In genomic region chr19:40054632-40055031, GRCh38 we compare ENCODE assay signal across 10 cellular contexts. TPM values are rescaled to one million over a fixed set of nuclear protein-coding genes. Genes with fewer than 3 reads are reported as not detected.
DNase-seq lines count a peak whose midpoint lies in the region; ATAC-seq, FAIRE-seq and TF ChIP-seq lines count a peak whose summit lies in the region.
"Had no signal": no experiment of that assay in that cellular context is flagged by ENCODE, and none has a peak within 500 bp of the region (broad histone marks: within the 10 kb centered on the region; RNA-seq: fewer than 3 reads in every experiment).

No MANE protein-coding gene starts in this region.

- peaks cover 8% of the 10 kb centered on the region for H3K79me1 ChIP-seq in mesendoderm (ENCODE audit: low read length)

- peaks cover 37% of the 10 kb centered on the region for H3K4me1 Mint-ChIP-seq in activated naive CD8-positive, alpha-beta T cell treated with anti-CD3 and anti-CD28 coated beads, Interleukin-2, amount 50 U/mL, for 24 hours

- no peak overlapping the region for H3K23ac ChIP-seq in mesendoderm (ENCODE audit: low read length)

- peaks cover 34% of the 10 kb centered on the region for H3K36me3 Mint-ChIP-seq in activated naive CD8-positive, alpha-beta T cell treated with anti-CD3 and anti-CD28 coated beads, Interleukin-2, amount 50 U/mL, for 24 hours (ENCODE audit: low read depth)

- peak overlapping the region; percentile 92 for H3K4me3 ChIP-seq in AG10803 (ENCODE audit: low read length)
- H3K4me3 ChIP-seq in HAP-1, result peak overlapping the region; percentile 60
- no peak overlapping the region for H3K4me3 ChIP-seq in mesendoderm (ENCODE audit: low read length)
- peak overlapping the region in 1 of 2 donors; percentile 73 for H3K4me3 ChIP-seq in small intestine (ENCODE audit: low read depth in 1 of 2, low read length in 2 of 2)
- no peak overlapping the region for H3K4me3 ChIP-seq in suprapubic skin

- no peak for DNase-seq in AG10803 (ENCODE audit: low read depth)
- no peak for DNase-seq in HAP-1 (ENCODE audit: low spot score in 2 of 2)
- no peak for DNase-seq in activated naive CD8-positive, alpha-beta T cell treated with anti-CD3 and anti-CD28 coated beads, Interleukin-2, amount 50 U/mL, for 24 hours
- no peak for DNase-seq in mesendoderm
- no peak for DNase-seq in small intestine
- DNase-seq in suprapubic skin (ENCODE audit: low spot score in 2 of 2), result no peak
- DNase-seq: NCI-H510A had no signal

- TF ChIP-seq POLR2A in suprapubic skin (IDR thresholded peaks at IDR 0.05), result no peak

- no peak for TF ChIP-seq EP300 in suprapubic skin (IDR thresholded peaks at IDR 0.05)

- no peak overlapping the region for H3K18ac ChIP-seq in mesendoderm (ENCODE audit: low read length)

- no peak overlapping the region for H3K56ac ChIP-seq in mesendoderm (ENCODE audit: low read length)

- H3K27ac ChIP-seq in mesendoderm (ENCODE audit: low read depth, low read length) (no peak overlapping the region), small intestine (ENCODE audit: low read depth in 1 of 2, low read length in 1 of 2) (no peak overlapping the region), suprapubic skin (no peak overlapping the region)

- H2BK5ac ChIP-seq in mesendoderm (ENCODE audit: low read length), result no peak overlapping the region

- peak overlapping the region; percentile 7 for H3K4me2 ChIP-seq in mesendoderm (ENCODE audit: low read length)

- H4K8ac ChIP-seq in mesendoderm (ENCODE audit: low read depth, low read length), result no peak overlapping the region

- H3K27ac Mint-ChIP-seq in activated naive CD8-positive, alpha-beta T cell treated with anti-CD3 and anti-CD28 coated beads, Interleukin-2, amount 50 U/mL, for 24 hours, result no peak overlapping the region

- H3K4ac ChIP-seq in mesendoderm (ENCODE audit: low read depth, low read length), result no peak overlapping the region

- H3K9me3 Mint-ChIP-seq in activated naive CD8-positive, alpha-beta T cell treated with anti-CD3 and anti-CD28 coated beads, Interleukin-2, amount 50 U/mL, for 24 hours, result peaks cover 26% of the 10 kb centered on the region

- H3K27me3 ChIP-seq in HAP-1 (ENCODE audit: low read depth) (no peaks in the 10 kb centered on the region), mesendoderm (ENCODE audit: insufficient read depth, low read length, poor library complexity) (no peaks in the 10 kb centered on the region), small intestine (ENCODE audit: control insufficient read depth in 2 of 2, insufficient read depth in 2 of 2, low read length in 2 of 2) (no peaks in the 10 kb centered on the region), suprapubic skin (no peaks in the 10 kb centered on the region)

- H4K5ac ChIP-seq in mesendoderm (ENCODE audit: low read length), result no peak overlapping the region

- H3K36me3 ChIP-seq in HAP-1 (replicated peaks), result peaks cover 4% of the 10 kb centered on the region; the same call in 1 of the 2 replicates
- no peaks in the 10 kb centered on the region for H3K36me3 ChIP-seq in mesendoderm (ENCODE audit: control insufficient read depth, insufficient read depth, low read length)
- H3K36me3 ChIP-seq in small intestine (ENCODE audit: control insufficient read depth in 2 of 2, insufficient read depth in 2 of 2, low read length in 2 of 2), result peaks cover 0 to 2% of the 10 kb centered on the region in 2 donors
- H3K36me3 ChIP-seq in suprapubic skin, result peaks cover 7% of the 10 kb centered on the region

- in situ Hi-C loops in HAP-1 (cut with MboI; ENCODE audit: low sequenced_read_pairs), result no loop called here

- H2AK5ac ChIP-seq in mesendoderm (ENCODE audit: low read length), result no peak overlapping the region

- TF ChIP-seq CTCF in AG10803 (conservative IDR thresholded peaks at IDR 0.05; ENCODE audit: low read length), result no peak
- no peak for TF ChIP-seq CTCF in suprapubic skin (IDR thresholded peaks at IDR 0.05)

- no CpG with 5 or more reads among the region's 9 CpGs for whole genome bisulfite sequencing in mesendoderm (ENCODE audit: extremely low coverage, insufficient coverage, low lambda C conversion rate)
- 92 to 96% (median 94%) methylated on average over 9 of the region's 9 CpGs for WGBS in small intestine, 3 donors
- WGBS in suprapubic skin, result 94% methylated on average over 9 of the region's 9 CpGs

- H2BK15ac ChIP-seq in mesendoderm (replicated peaks; ENCODE audit: low read depth), result no peak overlapping the region

- ATAC-seq in activated naive CD8-positive, alpha-beta T cell treated with anti-CD3 and anti-CD28 coated beads, Interleukin-2, amount 50 U/mL, for 24 hours, result no peak
- no peak for ATAC-seq in HG02763 (IDR thresholded peaks at IDR 0.05; ENCODE audit: unreplicated experiment)
- no peak for ATAC-seq in GM19328 (IDR thresholded peaks at IDR 0.05; ENCODE audit: unreplicated experiment)

- peak overlapping the region; percentile 99 for H3K4me3 Mint-ChIP-seq in activated naive CD8-positive, alpha-beta T cell treated with anti-CD3 and anti-CD28 coated beads, Interleukin-2, amount 50 U/mL, for 24 hours

- H3K4me1 ChIP-seq in HAP-1 (no peaks in the 10 kb centered on the region; the same call in 1 of the 2 replicates), mesendoderm (ENCODE audit: control insufficient read depth, low read depth, low read length) (no peaks in the 10 kb centered on the region), small intestine (ENCODE audit: control insufficient read depth in 2 of 2, insufficient read depth in 1 of 2, low read depth in 1 of 2, low read length in 1 of 2) (no peaks in the 10 kb centered on the region), suprapubic skin (peaks cover 24% of the 10 kb centered on the region)

- H3K9me3 ChIP-seq in HAP-1, result peaks cover 10% of the 10 kb centered on the region; the same call in 1 of the 2 replicates
- no peaks in the 10 kb centered on the region for H3K9me3 ChIP-seq in small intestine (ENCODE audit: control insufficient read depth, low read depth)
- H3K9me3 ChIP-seq in suprapubic skin, result peaks cover 6% of the 10 kb centered on the region

- FAIRE-seq in small intestine (lab: Jason Lieb, UNC), result no peak
- FAIRE-seq: islet of Langerhans had no signal

- no peak overlapping the region for H3K9ac ChIP-seq in mesendoderm (ENCODE audit: low read length)

- peaks cover 5% of the 10 kb centered on the region for H3K27me3 Mint-ChIP-seq in activated naive CD8-positive, alpha-beta T cell treated with anti-CD3 and anti-CD28 coated beads, Interleukin-2, amount 50 U/mL, for 24 hours

- peaks cover 7% of the 10 kb centered on the region for H3K79me2 ChIP-seq in mesendoderm (ENCODE audit: control insufficient read depth, insufficient read depth, low read length)

- H2BK120ac ChIP-seq in mesendoderm (ENCODE audit: low read depth, low read length), result no peak overlapping the region

RNA-seq across cellular contexts. Expression of gene ZNF780B, which starts 1.4 kb away (rescaled TPM):
- 9.1 TPM for polyA plus RNA-seq in mesendoderm (2013, experiment 1 of 2)
- 8.0 TPM for polyA plus RNA-seq in mesendoderm (2013, experiment 2 of 2)
- polyA plus RNA-seq in small intestine, result 1 to 10 TPM; 1.1 to 7.0 (median 4.3) TPM
- 1 to 10 TPM; 5.4 to 9.8 (median 8.5) TPM for total RNA-seq in suprapubic skin

RNA-seq across cellular contexts. Expression of gene ZNF780A, which starts 36.1 kb away (rescaled TPM):
- polyA plus RNA-seq in mesendoderm (2013, experiment 1 of 2), result 9.1 TPM
- polyA plus RNA-seq in mesendoderm (2013, experiment 2 of 2), result 8.5 TPM
- polyA plus RNA-seq in small intestine, result 10 to 100 TPM; 11.2 to 18.6 (median 18.1) TPM
- 10 to 100 TPM in 2 of 4 donors, 1 to 10 TPM in 2; 2.2 to 21.1 (median 7.8) TPM for total RNA-seq in suprapubic skin

RNA-seq across cellular contexts. Expression of gene ZNF546, which starts 57.8 kb away (rescaled TPM):
- polyA plus RNA-seq in mesendoderm (2013, experiment 1 of 2), result 0.15 TPM
- 0.27 TPM for polyA plus RNA-seq in mesendoderm (2013, experiment 2 of 2)
- 1 to 10 TPM in 1 of 3 donors, under 1 TPM in 2; under 0.01 to 1.2 (median 0.67) TPM for polyA plus RNA-seq in small intestine
- total RNA-seq in suprapubic skin, result 1 to 10 TPM in 2 of 4 donors, under 1 TPM in 2; 0.72 to 6.2 (median 1.5) TPM

Comparison
In these comparisons a context has a peak if more than half of its experiments do, and no peak if none do; other contexts are left out.
1. H3K4me3 ChIP-seq: peak in AG10803 (single experiment) and HAP-1 (single experiment); none in mesendoderm (single experiment) and suprapubic skin (single experiment).